ENCODE assay signal across 16 cellular contexts in the genomic region with DNA sequence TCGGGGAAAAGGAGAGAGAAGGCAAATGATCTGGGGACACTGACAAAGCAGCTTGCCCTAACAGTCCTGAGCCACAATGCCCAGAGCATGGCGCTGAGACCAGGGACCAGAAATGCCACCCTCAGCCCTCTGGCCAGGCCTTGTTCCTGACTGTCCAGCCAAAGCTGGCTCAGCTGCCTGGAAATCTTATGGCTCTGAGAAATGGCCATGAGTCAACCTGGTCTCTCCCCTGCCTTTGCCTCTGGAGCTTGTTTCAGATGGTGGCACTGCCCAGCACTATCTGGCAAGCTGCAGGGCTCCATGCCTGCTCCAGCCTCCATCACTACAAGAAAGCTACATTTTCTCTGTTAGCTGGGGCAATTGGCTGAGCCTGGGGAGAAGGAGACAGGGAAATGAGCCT.
A peak's percentile ranks its signal among the peaks of the same experiment; 100 is the strongest.
DNase-seq lines count a peak whose midpoint lies in the region; ATAC-seq lines count a peak whose summit lies in the region.
"Had no signal": no experiment of that assay in that cellular context is flagged by ENCODE, and none has a peak within 500 bp of the region (broad histone marks: within the 10 kb centered on the region; RNA-seq: fewer than 3 reads in every experiment).

No MANE protein-coding gene starts in this region.

- peak overlapping the region; percentile 63 for H3K4me3 Mint-ChIP-seq in T-helper 2 cell treated with Interferon-gamma antibody and Interleukin-4, amounts not matched to agents 5 μg/mL and 100 μg/mL, for 36 hours
- peak overlapping the region in 6 of 7 donors; percentile 53 to 73 (median 70) for H3K4me3 Mint-ChIP-seq in CD8-positive, alpha-beta memory T cell
- peak overlapping the region; percentile 59 for H3K4me3 Mint-ChIP-seq in T-helper 17 cell
- H3K4me3 Mint-ChIP-seq: nephron had no signal

- CTCF ChIA-PET in CD8-positive, alpha-beta memory T cell (lab: Charles Lee) = interaction anchor here (1.1 kb wide), 1 partner anchor 9 kb away, joined by 3 read pairs; no protein-coding TSS in a partner anchor

- H3K4me1 ChIP-seq in CD8-positive, alpha-beta memory T cell (ENCODE audit: insufficient read depth, low read length) = peaks cover 12% of the 10 kb centered on the region
- H3K4me1 ChIP-seq: adrenal gland had no signal

- H3K9me3 ChIP-seq in CD8-positive, alpha-beta memory T cell (ENCODE audit: low read length) = no peaks in the 10 kb centered on the region
- no peaks in the 10 kb centered on the region for H3K9me3 ChIP-seq in T-helper 17 cell (ENCODE audit: control insufficient read depth, low read length, poor library complexity, severe bottlenecking)
- H3K9me3 ChIP-seq: adrenal gland, spleen, tibial nerve had no signal

- H3K4me1 Mint-ChIP-seq in T-helper 2 cell treated with Interferon-gamma antibody and Interleukin-4, amounts not matched to agents 5 μg/mL and 100 μg/mL, for 36 hours (ENCODE audit: low read depth) = peaks cover 8% of the 10 kb centered on the region
- H3K4me1 Mint-ChIP-seq in CD8-positive, alpha-beta memory T cell = peaks cover 11 to 15% (median 12%) of the 10 kb centered on the region in 3 donors
- peaks cover 5% of the 10 kb centered on the region for H3K4me1 Mint-ChIP-seq in T-helper 17 cell
- H3K4me1 Mint-ChIP-seq: nephron had no signal

- H3K27ac Mint-ChIP-seq in T-helper 2 cell treated with Interferon-gamma antibody and Interleukin-4, amounts not matched to agents 5 μg/mL and 100 μg/mL, for 36 hours = peak overlapping the region; percentile 84
- H3K27ac Mint-ChIP-seq in CD8-positive, alpha-beta memory T cell = peak overlapping the region in 7 of 8 donors; percentile 2 to 94 (median 74)
- H3K27ac Mint-ChIP-seq in T-helper 17 cell = peak overlapping the region; percentile 17
- H3K27ac Mint-ChIP-seq: nephron had no signal

- H3K27ac ChIP-seq in CD8-positive, alpha-beta memory T cell (ENCODE audit: low read depth, low read length) = no peak overlapping the region
- H3K27ac ChIP-seq: adrenal gland, cardiac muscle cell, spleen, tibial nerve had no signal

- intact Hi-C loops in Right ventricle myocardium inferior (cut with DNase I) = no loop called here

- H3K9me3 Mint-ChIP-seq in T-helper 2 cell treated with Interferon-gamma antibody and Interleukin-4, amounts not matched to agents 5 μg/mL and 100 μg/mL, for 36 hours = peaks cover 4% of the 10 kb centered on the region
- H3K9me3 Mint-ChIP-seq in CD8-positive, alpha-beta memory T cell = no peaks in the 10 kb centered on the region

- no peak overlapping the region for H3K4me3 ChIP-seq in CD8-positive, alpha-beta memory T cell (ENCODE audit: low read length)
- H3K4me3 ChIP-seq: adrenal gland, cardiac muscle cell, spleen, tibial nerve had no signal

- no peak for ATAC-seq in T-helper 17 cell
- peak; percentile 43 for ATAC-seq in left lobe of liver
- no peak for ATAC-seq in GM19463 (IDR thresholded peaks at IDR 0.05; ENCODE audit: unreplicated experiment)
- no peak for ATAC-seq in Right ventricle myocardium inferior

- no peaks in the 10 kb centered on the region for H3K36me3 ChIP-seq in CD8-positive, alpha-beta memory T cell (ENCODE audit: insufficient read depth, low read length)
- H3K36me3 ChIP-seq: adrenal gland, cardiac muscle cell, spleen, tibial nerve had no signal

- H3K36me3 Mint-ChIP-seq in T-helper 2 cell treated with Interferon-gamma antibody and Interleukin-4, amounts not matched to agents 5 μg/mL and 100 μg/mL, for 36 hours (ENCODE audit: low read depth) = peaks cover 9% of the 10 kb centered on the region
- peaks cover 0 to 6% (median 5%) of the 10 kb centered on the region in 3 donors for H3K36me3 Mint-ChIP-seq in CD8-positive, alpha-beta memory T cell
- no peaks in the 10 kb centered on the region for H3K36me3 Mint-ChIP-seq in T-helper 17 cell (ENCODE audit: low read depth)

- H3K27me3 Mint-ChIP-seq in T-helper 2 cell treated with Interferon-gamma antibody and Interleukin-4, amounts not matched to agents 5 μg/mL and 100 μg/mL, for 36 hours (ENCODE audit: low read depth) = no peaks in the 10 kb centered on the region
- H3K27me3 Mint-ChIP-seq in CD8-positive, alpha-beta memory T cell = no peaks in the 10 kb centered on the region
- no peaks in the 10 kb centered on the region for H3K27me3 Mint-ChIP-seq in T-helper 17 cell

- no peaks in the 10 kb centered on the region for H3K27me3 ChIP-seq in CD8-positive, alpha-beta memory T cell (ENCODE audit: insufficient read depth, low read length, poor library complexity, severe bottlenecking)
- H3K27me3 ChIP-seq: adrenal gland, cardiac muscle cell, spleen, tibial nerve had no signal

- POLR2A ChIA-PET in CD8-positive, alpha-beta memory T cell (lab: Charles Lee) = no interaction called here

- DNase-seq in T-helper 2 cell treated with Interferon-gamma antibody and Interleukin-4, amounts not matched to agents 5 μg/mL and 100 μg/mL, for 36 hours (ENCODE audit: low spot score) = no peak
- DNase-seq in T-helper 2 cell = no peak
- DNase-seq in CD8-positive, alpha-beta memory T cell = no peak
- no peak for DNase-seq in T-helper 17 cell
- no peak for DNase-seq in left lobe of liver (ENCODE audit: low spot score)
- no peak for DNase-seq in hippocampal formation (lab: John Stamatoyannopoulos, UW)
- DNase-seq in Right ventricle myocardium inferior (ENCODE audit: missing footprints) = no peak
- DNase-seq: 8988T; activated CD4-positive, CD25-positive, alpha-beta regulatory T cell; NCI-H146; spleen had no signal

Comparison
In these comparisons a context has a peak if more than half of its experiments do, and no peak if none do; other contexts are left out.
1. H3K27ac Mint-ChIP-seq: peak in every context shown above with its lines; median percentile 84 in T-helper 2 cell treated with Interferon-gamma antibody and Interleukin-4, amounts not matched to agents 5 μg/mL and 100 μg/mL, for 36 hours; 74 in CD8-positive, alpha-beta memory T cell; 17 in T-helper 17 cell.